Comparison of ENCODE assay signal across 1 cellular context in the genomic region with DNA sequence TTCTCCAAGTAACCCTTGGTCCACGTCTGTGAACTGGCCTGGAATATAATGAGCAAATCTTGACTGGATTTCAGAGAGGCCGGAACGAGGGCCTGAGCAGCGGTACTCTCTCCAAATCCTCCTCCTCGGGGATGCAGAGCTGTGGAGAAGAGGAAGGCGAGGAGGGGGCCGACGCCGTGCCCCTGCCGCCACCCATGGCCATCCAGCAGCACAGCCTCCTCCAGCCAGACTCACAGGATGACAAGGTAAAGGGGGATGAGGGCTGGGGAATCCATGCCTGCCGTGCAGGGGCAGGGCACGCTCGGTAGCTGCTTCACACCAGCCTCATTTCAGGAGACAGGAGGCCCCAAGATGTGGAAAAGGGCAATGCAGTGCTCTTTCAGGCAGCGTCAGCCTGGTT.
TF ChIP-seq lines count a peak whose summit lies in the region.

No MANE protein-coding gene starts in this region.

TF ChIP-seq in SK-N-SH, 30 proteins besides CTCF, POLR2A, EP300 and RAD21 (continued from another document):
- no peak for TF ChIP-seq YY1 (IDR thresholded peaks at IDR 0.05; ENCODE audit: low read depth)
- no peak for TF ChIP-seq MXI1 (IDR thresholded peaks at IDR 0.05; ENCODE audit: low read depth, low read length)
- no peak for TF ChIP-seq EZH2phosphoT487 (IDR thresholded peaks at IDR 0.05; ENCODE audit: borderline replicate concordance, low read depth)
- TF ChIP-seq RFX5 (IDR thresholded peaks at IDR 0.05; ENCODE audit: low read length), result no peak
- TF ChIP-seq JUND (IDR thresholded peaks at IDR 0.05), result no peak
- no peak for TF ChIP-seq FOXJ3 (CRISPR knock-in tag; IDR thresholded peaks at IDR 0.05)
- TF ChIP-seq NRF1 (IDR thresholded peaks at IDR 0.05; ENCODE audit: low read depth, low read length), result no peak
- TF ChIP-seq, protein P1, sequence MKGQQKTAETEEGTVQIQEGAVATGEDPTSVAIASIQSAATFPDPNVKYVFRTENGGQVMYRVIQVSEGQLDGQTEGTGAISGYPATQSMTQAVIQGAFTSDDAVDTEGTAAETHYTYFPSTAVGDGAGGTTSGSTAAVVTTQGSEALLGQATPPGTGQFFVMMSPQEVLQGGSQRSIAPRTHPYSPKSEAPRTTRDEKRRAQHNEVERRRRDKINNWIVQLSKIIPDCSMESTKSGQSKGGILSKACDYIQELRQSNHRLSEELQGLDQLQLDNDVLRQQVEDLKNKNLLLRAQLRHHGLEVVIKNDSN (IDR thresholded peaks at IDR 0.05; ENCODE audit: borderline replicate concordance, low read depth), result no peak
- no peak for TF ChIP-seq TAF1 (IDR thresholded peaks at IDR 0.05; ENCODE audit: borderline replicate concordance, low read depth, low read length)
- no peak for TF ChIP-seq TEAD4 (IDR thresholded peaks at IDR 0.05; ENCODE audit: borderline replicate concordance, insufficient read depth)
- no peak for TF ChIP-seq GABPA (IDR thresholded peaks at IDR 0.05; ENCODE audit: low read depth)
- TF ChIP-seq, protein P2, sequence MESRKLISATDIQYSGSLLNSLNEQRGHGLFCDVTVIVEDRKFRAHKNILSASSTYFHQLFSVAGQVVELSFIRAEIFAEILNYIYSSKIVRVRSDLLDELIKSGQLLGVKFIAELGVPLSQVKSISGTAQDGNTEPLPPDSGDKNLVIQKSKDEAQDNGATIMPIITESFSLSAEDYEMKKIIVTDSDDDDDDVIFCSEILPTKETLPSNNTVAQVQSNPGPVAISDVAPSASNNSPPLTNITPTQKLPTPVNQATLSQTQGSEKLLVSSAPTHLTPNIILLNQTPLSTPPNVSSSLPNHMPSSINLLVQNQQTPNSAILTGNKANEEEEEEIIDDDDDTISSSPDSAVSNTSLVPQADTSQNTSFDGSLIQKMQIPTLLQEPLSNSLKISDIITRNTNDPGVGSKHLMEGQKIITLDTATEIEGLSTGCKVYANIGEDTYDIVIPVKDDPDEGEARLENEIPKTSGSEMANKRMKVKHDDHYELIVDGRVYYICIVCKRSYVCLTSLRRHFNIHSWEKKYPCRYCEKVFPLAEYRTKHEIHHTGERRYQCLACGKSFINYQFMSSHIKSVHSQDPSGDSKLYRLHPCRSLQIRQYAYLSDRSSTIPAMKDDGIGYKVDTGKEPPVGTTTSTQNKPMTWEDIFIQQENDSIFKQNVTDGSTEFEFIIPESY (IDR thresholded peaks at IDR 0.05; ENCODE audit: borderline replicate concordance, low read depth), result no peak
